In the genomic region with DNA sequence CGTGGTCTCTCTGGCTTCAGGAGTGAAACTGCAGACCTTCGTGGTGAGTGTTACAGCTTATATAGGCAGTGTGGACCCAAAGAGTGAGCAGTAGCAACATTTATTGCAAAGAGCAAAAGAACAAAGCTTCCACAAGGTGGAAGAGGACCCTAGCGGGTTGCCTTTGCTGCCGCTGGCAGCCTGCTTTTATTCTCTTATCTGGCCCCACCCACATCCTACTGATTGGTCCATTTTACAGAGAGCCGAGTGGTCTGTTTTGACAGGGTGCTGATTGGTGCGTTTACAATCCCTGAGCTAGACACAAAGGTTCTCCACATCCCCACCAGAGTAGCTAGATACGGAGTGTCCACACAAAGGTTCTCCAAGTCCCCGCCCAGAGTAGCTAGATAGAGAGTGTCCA, we compare ENCODE assay signal across 9 cellular contexts. TPM values are rescaled to one million over a fixed set of nuclear protein-coding genes. Genes with fewer than 3 reads are reported as not detected.
"Had no signal": no experiment of that assay in that cellular context is flagged by ENCODE, and none has a peak within 500 bp of the region (broad histone marks: within the 10 kb centered on the region; RNA-seq: fewer than 3 reads in every experiment).

No MANE protein-coding gene starts in this region.

RNA-seq across cellular contexts. Expression of a gene that starts 27.1 kb away (rescaled TPM):
- total RNA-seq: OCI-LY7, PC-3, Peyer's patch, RPMI7951, SJCRH30, SJSA1, SK-MEL-5 had no signal
- polyA plus RNA-seq: SK-N-SH had no signal

RNA-seq across cellular contexts. Expression of a gene that starts 40.6 kb away (rescaled TPM):
- total RNA-seq: OCI-LY7, PC-3, Peyer's patch, Right ventricle myocardium superior, RPMI7951, SJCRH30, SJSA1, SK-MEL-5 had no signal
- polyA plus RNA-seq: SK-N-SH had no signal

RNA-seq across cellular contexts. Expression of a gene that starts 54.6 kb away (rescaled TPM):
- total RNA-seq: Peyer's patch, SJCRH30, SJSA1, SK-MEL-5 had no signal
- polyA plus RNA-seq: SK-N-SH had no signal
